Comparison of ENCODE assay signal across 29 cellular contexts in genomic region chr11:116540645-116541044, GRCh38.
"Had no signal": no experiment of that assay in that cellular context is flagged by ENCODE, and none has a peak within 500 bp of the region (broad histone marks: within the 10 kb centered on the region; RNA-seq: fewer than 3 reads in every experiment).

No MANE protein-coding gene starts in this region.

- H3K36me3 ChIP-seq: brain microvascular endothelial cell, esophagus squamous epithelium, heart left ventricle, WERI-Rb-1 had no signal

- H3K4me3 ChIP-seq: esophagus squamous epithelium, heart left ventricle had no signal

- H3K9me3 ChIP-seq: esophagus squamous epithelium had no signal

- H3K27me3 ChIP-seq: brain microvascular endothelial cell had no signal

- DNase-seq: activated B cell treated with CpG ODN at 0.5 μM for 24 hours; activated CD4-positive, alpha-beta T cell treated with anti-CD3 and anti-CD28 coated beads for 48 hours; activated CD4-positive, alpha-beta T cell treated with anti-CD3 and anti-CD28 coated beads, Interleukin-2, amount 50 U/mL, for 1 hour; activated CD4-positive, alpha-beta T cell treated with anti-CD3 and anti-CD28 coated beads, Interleukin-2, amount 50 U/mL, for 48 hours; activated CD8-positive, alpha-beta memory T cell treated with anti-CD3 and anti-CD28 coated beads for 24 hours; activated CD8-positive, alpha-beta T cell treated with anti-CD3 and anti-CD28 coated beads for 36 hours; activated effector memory CD4-positive, alpha-beta T cell treated with Interleukin-2 at 50 U/mL for 16 hours; activated gamma-delta T cell treated with Interleukin-2 at 50 U/mL for 16 hours; activated naive CD4-positive, alpha-beta T cell treated with anti-CD3 and anti-CD28 coated beads, Interleukin-2, amount 50 U/mL, for 16 hours; activated naive CD4-positive, alpha-beta T cell treated with Interleukin-2 at 50 U/mL for 16 hours; activated T-cell treated with anti-CD3 and anti-CD28 coated beads, Interleukin-2, amount 50 U/mL, for 4 hours; amniotic stem cell; anterior cingulate cortex; brain microvascular endothelial cell; cortex of kidney; dermis blood vessel endothelial cell; effector CD4-positive, alpha-beta T cell; effector memory CD8-positive, alpha-beta T cell; esophagus squamous epithelium; foreskin melanocyte; glutamatergic neuron; heart left ventricle; T-helper 1 cell; T-helper 17 cell; T1000; WERI-Rb-1 had no signal

- ATAC-seq: activated CD4-positive, CD25-positive, alpha-beta regulatory T cell treated with anti-CD3 and anti-CD28 coated beads, Interleukin-2, amount 50 U/mL, for 24 hours; activated CD8-positive, alpha-beta T cell treated with anti-CD3 and anti-CD28 coated beads for 36 hours; activated T-cell treated with anti-CD3 and anti-CD28 coated beads, Interleukin-2, amount 50 U/mL, for 4 hours; activated T-helper 17 cell treated with anti-CD3 and anti-CD28 coated beads, Interleukin-2, amount 50 U/mL, for 72 hours; effector memory CD8-positive, alpha-beta T cell; heart left ventricle; T-helper 17 cell had no signal

- H3K27ac ChIP-seq: brain microvascular endothelial cell, epithelial cell of prostate, esophagus squamous epithelium, heart left ventricle, WERI-Rb-1 had no signal

- H3K4me1 ChIP-seq: esophagus squamous epithelium, heart left ventricle had no signal
